Comparison of ENCODE assay signal across 12 cellular contexts in genomic region chr21:26137379-26138060, GRCh38. TPM values are rescaled to one million over a fixed set of nuclear protein-coding genes. Genes with fewer than 3 reads are reported as not detected.
A peak's percentile ranks its signal among the peaks of the same experiment; 100 is the strongest.
DNase-seq lines count a peak whose midpoint lies in the region; ATAC-seq and TF ChIP-seq lines count a peak whose summit lies in the region.
"Had no signal": no experiment of that assay in that cellular context is flagged by ENCODE, and none has a peak within 500 bp of the region (broad histone marks: within the 10 kb centered on the region; RNA-seq: fewer than 3 reads in every experiment).

No MANE protein-coding gene starts in this region.

- no peak overlapping the region for H3K4me2 ChIP-seq in PC-9

- H3K27ac ChIP-seq in PC-9 (0 out of 2 replicates have a peak overlapping the region, but pooled peaks have one; percentile 16), A673 (ENCODE audit: low read depth, low read length, poor library complexity, severe bottlenecking) (no peak overlapping the region)

- H3K27me3 ChIP-seq in PC-9 (ENCODE audit: insufficient read depth, low read depth) (no peaks in the 10 kb centered on the region), A673 (replicated peaks; ENCODE audit: insufficient read depth, low read depth, low read length, poor library complexity) (no peaks in the 10 kb centered on the region)
- H3K27me3 ChIP-seq: right atrium auricular region had no signal

- peaks cover 39% of the 10 kb centered on the region for H3K4me1 ChIP-seq in PC-9 (replicated peaks; ENCODE audit: insufficient read depth)
- H3K4me1 ChIP-seq in A673 (ENCODE audit: insufficient read depth, low read length, poor library complexity, severe bottlenecking): peaks cover 57% of the 10 kb centered on the region

- no peak overlapping the region for H2AFZ ChIP-seq in PC-9

- no peak overlapping the region for H3K4me3 ChIP-seq in PC-9
- H3K4me3 ChIP-seq in fibroblast of mammary gland (ENCODE audit: control insufficient read depth, low read depth, low read length): no peak overlapping the region
- no peak overlapping the region for H3K4me3 ChIP-seq in A673 (ENCODE audit: low read depth, low read length, poor library complexity, severe bottlenecking)
- H3K4me3 ChIP-seq: right atrium auricular region had no signal

- ATAC-seq in GM21786 (IDR thresholded peaks at IDR 0.05; ENCODE audit: unreplicated experiment) (peak; percentile 34), GM18519 (IDR thresholded peaks at IDR 0.05; ENCODE audit: low FRiP score, unreplicated experiment) (no peak)

- peaks cover 81% of the 10 kb centered on the region for H3K79me2 ChIP-seq in PC-9 (ENCODE audit: low read depth)

- CTCF ChIA-PET in PC-9 (lab: Charles Lee) (no interaction called here), A673 (lab: Charles Lee) (no interaction called here)

- H3K36me3 ChIP-seq in PC-9 (ENCODE audit: low read depth) (no peaks in the 10 kb centered on the region), A673 (ENCODE audit: insufficient read depth, low read length, poor library complexity, severe bottlenecking) (no peaks in the 10 kb centered on the region)
- H3K36me3 ChIP-seq: right atrium auricular region had no signal

- BruUV-seq in PC-9 (replicated peaks; lab: Mats Ljungman, UMichigan): no TSS peak
- no TSS peak for BruUV-seq in A673 (replicated peaks; lab: Mats Ljungman, UMichigan)

- no peak for DNase-seq in PC-9
- peak; percentile 69 for DNase-seq in fibroblast of mammary gland (ENCODE audit: low read depth)
- DNase-seq in stromal cell of bone marrow (ENCODE audit: low read depth): peak; percentile 18
- DNase-seq in A673 (ENCODE audit: low spot score): no peak
- no peak for DNase-seq in COLO668 (lab: John Stamatoyannopoulos, UW; ENCODE audit: unreplicated experiment)
- DNase-seq: amygdala, DMS79 treated with DMSO at 0.1 percent for 48 hours, NCI-H187, NCI-H524 treated with DMSO at 0.1 percent for 48 hours had no signal

- intact Hi-C loops in PC-9 (cut with micrococcal nuclease; ENCODE audit: unreplicated experiment): no loop called here
- intact Hi-C loops in A673 (cut with micrococcal nuclease; ENCODE audit: unreplicated experiment): no loop called here

- POLR2A ChIA-PET in PC-9 (lab: Charles Lee; ENCODE audit: unreplicated experiment) (no interaction called here), A673 (lab: Charles Lee; ENCODE audit: low non-redundant PET) (no interaction called here)

- no peaks in the 10 kb centered on the region for H3K9me2 ChIP-seq in PC-9 (ENCODE audit: insufficient read depth)

- peaks cover 23% of the 10 kb centered on the region; the same call in 1 of the 2 replicates for H3F3A ChIP-seq in PC-9 (ENCODE audit: insufficient read depth, low read depth)

- H3K9me3 ChIP-seq in PC-9 (ENCODE audit: insufficient read depth, low read depth) (no peaks in the 10 kb centered on the region), A673 (ENCODE audit: low read depth, low read length, poor library complexity, severe bottlenecking) (no peaks in the 10 kb centered on the region)
- H3K9me3 ChIP-seq: right atrium auricular region had no signal

- no peaks in the 10 kb centered on the region for H4K20me1 ChIP-seq in PC-9 (ENCODE audit: insufficient read depth)

- TF ChIP-seq CTCF in PC-9 (conservative IDR thresholded peaks at IDR 0.05) (no peak), fibroblast of mammary gland (conservative IDR thresholded peaks at IDR 0.05; ENCODE audit: control insufficient read depth, insufficient read depth, low read depth, low read length) (no peak), A673 (conservative IDR thresholded peaks at IDR 0.05; ENCODE audit: low read depth, low read length) (no peak)

RNA-seq across cellular contexts. Expression of gene APP, which starts 33.0 kb away (rescaled TPM):
- total RNA-seq in PC-9 (2021): 224 and 269 TPM in 2 replicates
- total RNA-seq in A673 (2021): 531 and 539 TPM in 2 replicates

Comparison
In these comparisons a context has a peak if more than half of its experiments do, and no peak if none do; other contexts are left out.
1. DNase-seq: peak in fibroblast of mammary gland (single experiment) and stromal cell of bone marrow (single experiment); none in PC-9 (0 of 2), A673 (single experiment) and COLO668 (single experiment).